8 cellular contexts compared by ENCODE assay signal in genomic region chr19:1860133-1860775, GRCh38.
DNase-seq lines count a peak whose midpoint lies in the region.

No MANE protein-coding gene starts in this region.

- intact Hi-C loops in head of caudate nucleus (cut with DNase I), result no loop called here

- no peaks in the 10 kb centered on the region for H3K36me3 Mint-ChIP-seq in activated naive CD4-positive, alpha-beta T cell treated with anti-CD3 and anti-CD28 coated beads, Interleukin-2, amount 10 ng/mL, durations not matched to agents 7 days and 5 days

- no peak overlapping the region for H3K27ac Mint-ChIP-seq in activated naive CD4-positive, alpha-beta T cell treated with anti-CD3 and anti-CD28 coated beads, Interleukin-2, amount 10 ng/mL, durations not matched to agents 7 days and 5 days

- peak overlapping the region; percentile 87 for H3K4me3 ChIP-seq in skeletal muscle cell (ENCODE audit: low read depth, low read length)

- no peaks in the 10 kb centered on the region for H3K9me3 Mint-ChIP-seq in activated naive CD4-positive, alpha-beta T cell treated with anti-CD3 and anti-CD28 coated beads, Interleukin-2, amount 10 ng/mL, durations not matched to agents 7 days and 5 days

- DNase-seq in GM03348 (ENCODE audit: low spot score) (peak; percentile 76), NCI-H2227 (lab: John Stamatoyannopoulos, UW; ENCODE audit: unreplicated experiment) (peak; percentile 84), head of caudate nucleus (peak in 35 of 42 donors; percentile 44 to 91 (median 71)), skeletal muscle cell (ENCODE audit: low read depth) (no peak), activated gamma-delta T cell treated with Interleukin-2 at 50 U/mL for 16 hours (no peak), NCI-H2107 treated with DMSO at 0.1 percent for 48 hours (lab: John Stamatoyannopoulos, UW; ENCODE audit: unreplicated experiment) (no peak), DMS153 treated with DMSO at 0.1 percent for 48 hours (lab: John Stamatoyannopoulos, UW; ENCODE audit: unreplicated experiment) (no peak)
- peak; percentile 65 for DNase-seq in activated naive CD4-positive, alpha-beta T cell treated with anti-CD3 and anti-CD28 coated beads, Interleukin-2, amount 10 ng/mL, durations not matched to agents 7 days and 5 days

- peaks cover 47% of the 10 kb centered on the region for H3K4me1 Mint-ChIP-seq in activated naive CD4-positive, alpha-beta T cell treated with anti-CD3 and anti-CD28 coated beads, Interleukin-2, amount 10 ng/mL, durations not matched to agents 7 days and 5 days

- no peaks in the 10 kb centered on the region for H3K27me3 Mint-ChIP-seq in activated naive CD4-positive, alpha-beta T cell treated with anti-CD3 and anti-CD28 coated beads, Interleukin-2, amount 10 ng/mL, durations not matched to agents 7 days and 5 days

- CTCF ChIA-PET in activated naive CD4-positive, alpha-beta T cell treated with anti-CD3 and anti-CD28 coated beads, Interleukin-2, amount 10 ng/mL, durations not matched to agents 7 days and 5 days (lab: Charles Lee), result interaction anchor here (1.0 kb wide), 1 partner anchor 11 kb away, joined by 3 read pairs; no protein-coding TSS in a partner anchor

- no peak overlapping the region for H3K4me3 Mint-ChIP-seq in activated naive CD4-positive, alpha-beta T cell treated with anti-CD3 and anti-CD28 coated beads, Interleukin-2, amount 10 ng/mL, durations not matched to agents 7 days and 5 days

Comparison
In these comparisons a context has a peak if more than half of its experiments do, and no peak if none do; other contexts are left out.
1. DNase-seq: peak in GM03348 (single experiment), NCI-H2227 (single experiment), activated naive CD4-positive, alpha-beta T cell treated with anti-CD3 and anti-CD28 coated beads, Interleukin-2, amount 10 ng/mL, durations not matched to agents 7 days and 5 days (single experiment) and head of caudate nucleus (35 of 42); none in skeletal muscle cell (single experiment), activated gamma-delta T cell treated with Interleukin-2 at 50 U/mL for 16 hours (single experiment), NCI-H2107 treated with DMSO at 0.1 percent for 48 hours (single experiment) and DMS153 treated with DMSO at 0.1 percent for 48 hours (single experiment).